In the genomic region with DNA sequence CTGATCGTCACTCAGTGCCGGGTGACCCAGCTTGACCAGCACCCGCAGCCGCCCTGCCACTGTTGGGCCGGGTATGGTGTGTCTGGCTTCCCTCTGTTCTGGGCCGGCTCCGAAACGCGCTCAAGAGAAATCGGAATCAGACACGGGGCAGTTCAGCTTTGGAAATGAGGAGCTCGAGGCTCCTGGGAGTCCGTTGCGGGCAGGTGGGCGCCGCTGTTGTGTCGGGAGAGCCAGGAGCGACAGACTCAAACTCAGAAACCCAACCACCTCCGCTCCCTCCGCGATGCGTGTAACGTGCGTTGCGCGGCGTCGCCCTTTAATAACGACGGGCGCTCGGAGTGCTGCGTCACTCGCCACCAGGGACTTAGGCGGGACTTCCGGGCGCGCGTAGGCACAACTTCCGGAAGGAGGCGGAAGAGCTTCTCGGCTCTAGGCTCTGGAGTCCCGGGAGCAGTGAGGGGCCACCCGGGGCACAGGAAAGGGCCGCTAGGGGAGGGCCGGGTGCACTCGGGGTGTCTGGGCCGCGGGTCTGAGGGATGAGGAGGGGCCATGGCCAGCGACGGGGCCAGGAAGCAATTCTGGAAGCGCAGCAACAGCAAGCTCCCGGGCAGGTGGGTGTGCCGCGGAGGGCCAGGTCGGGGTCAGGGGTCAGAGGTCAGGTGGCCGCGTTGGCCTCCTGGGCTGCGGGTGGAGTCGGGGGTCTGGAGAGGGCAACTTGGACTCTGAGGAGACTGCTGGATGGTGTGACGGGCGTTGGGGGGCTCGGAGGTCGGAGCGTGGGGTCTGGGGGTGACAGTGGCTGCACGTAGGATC, we compare ENCODE assay signal across 1 cellular context.
A peak's percentile ranks its signal among the peaks of the same experiment; 100 is the strongest.
TF ChIP-seq lines count a peak whose summit lies in the region.

A gene with protein sequence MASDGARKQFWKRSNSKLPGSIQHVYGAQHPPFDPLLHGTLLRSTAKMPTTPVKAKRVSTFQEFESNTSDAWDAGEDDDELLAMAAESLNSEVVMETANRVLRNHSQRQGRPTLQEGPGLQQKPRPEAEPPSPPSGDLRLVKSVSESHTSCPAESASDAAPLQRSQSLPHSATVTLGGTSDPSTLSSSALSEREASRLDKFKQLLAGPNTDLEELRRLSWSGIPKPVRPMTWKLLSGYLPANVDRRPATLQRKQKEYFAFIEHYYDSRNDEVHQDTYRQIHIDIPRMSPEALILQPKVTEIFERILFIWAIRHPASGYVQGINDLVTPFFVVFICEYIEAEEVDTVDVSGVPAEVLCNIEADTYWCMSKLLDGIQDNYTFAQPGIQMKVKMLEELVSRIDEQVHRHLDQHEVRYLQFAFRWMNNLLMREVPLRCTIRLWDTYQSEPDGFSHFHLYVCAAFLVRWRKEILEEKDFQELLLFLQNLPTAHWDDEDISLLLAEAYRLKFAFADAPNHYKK (plus strand): TSS at position 413 of the 813 bp plus-strand sequence. CDS start 137 bp downstream, at position 550.

TF ChIP-seq in HepG2, 621 proteins besides CTCF, POLR2A, EP300 and RAD21 (continued from another document and continues in another):
- TF ChIP-seq, protein P1, sequence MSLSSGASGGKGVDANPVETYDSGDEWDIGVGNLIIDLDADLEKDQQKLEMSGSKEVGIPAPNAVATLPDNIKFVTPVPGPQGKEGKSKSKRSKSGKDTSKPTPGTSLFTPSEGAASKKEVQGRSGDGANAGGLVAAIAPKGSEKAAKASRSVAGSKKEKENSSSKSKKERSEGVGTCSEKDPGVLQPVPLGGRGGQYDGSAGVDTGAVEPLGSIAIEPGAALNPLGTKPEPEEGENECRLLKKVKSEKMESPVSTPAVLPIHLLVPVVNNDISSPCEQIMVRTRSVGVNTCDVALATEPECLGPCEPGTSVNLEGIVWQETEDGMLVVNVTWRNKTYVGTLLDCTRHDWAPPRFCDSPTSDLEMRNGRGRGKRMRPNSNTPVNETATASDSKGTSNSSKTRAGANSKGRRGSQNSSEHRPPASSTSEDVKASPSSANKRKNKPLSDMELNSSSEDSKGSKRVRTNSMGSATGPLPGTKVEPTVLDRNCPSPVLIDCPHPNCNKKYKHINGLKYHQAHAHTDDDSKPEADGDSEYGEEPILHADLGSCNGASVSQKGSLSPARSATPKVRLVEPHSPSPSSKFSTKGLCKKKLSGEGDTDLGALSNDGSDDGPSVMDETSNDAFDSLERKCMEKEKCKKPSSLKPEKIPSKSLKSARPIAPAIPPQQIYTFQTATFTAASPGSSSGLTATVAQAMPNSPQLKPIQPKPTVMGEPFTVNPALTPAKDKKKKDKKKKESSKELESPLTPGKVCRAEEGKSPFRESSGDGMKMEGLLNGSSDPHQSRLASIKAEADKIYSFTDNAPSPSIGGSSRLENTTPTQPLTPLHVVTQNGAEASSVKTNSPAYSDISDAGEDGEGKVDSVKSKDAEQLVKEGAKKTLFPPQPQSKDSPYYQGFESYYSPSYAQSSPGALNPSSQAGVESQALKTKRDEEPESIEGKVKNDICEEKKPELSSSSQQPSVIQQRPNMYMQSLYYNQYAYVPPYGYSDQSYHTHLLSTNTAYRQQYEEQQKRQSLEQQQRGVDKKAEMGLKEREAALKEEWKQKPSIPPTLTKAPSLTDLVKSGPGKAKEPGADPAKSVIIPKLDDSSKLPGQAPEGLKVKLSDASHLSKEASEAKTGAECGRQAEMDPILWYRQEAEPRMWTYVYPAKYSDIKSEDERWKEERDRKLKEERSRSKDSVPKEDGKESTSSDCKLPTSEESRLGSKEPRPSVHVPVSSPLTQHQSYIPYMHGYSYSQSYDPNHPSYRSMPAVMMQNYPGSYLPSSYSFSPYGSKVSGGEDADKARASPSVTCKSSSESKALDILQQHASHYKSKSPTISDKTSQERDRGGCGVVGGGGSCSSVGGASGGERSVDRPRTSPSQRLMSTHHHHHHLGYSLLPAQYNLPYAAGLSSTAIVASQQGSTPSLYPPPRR (CRISPR knock-in tag; IDR thresholded peaks at IDR 0.05; ENCODE audit: borderline replicate concordance): no peak; the same call in 1 of the 2 replicates
- TF ChIP-seq ZNF546 (CRISPR knock-in tag; conservative IDR thresholded peaks at IDR 0.05) (peak; percentile 78; the same call in 1 of the 2 replicates), CBX1 (IDR thresholded peaks at IDR 0.05; ENCODE audit: low read depth) (peak; percentile 92), PAF1 (CRISPR knock-in tag; IDR thresholded peaks at IDR 0.05) (no peak), RBAK (CRISPR knock-in tag; IDR thresholded peaks at IDR 0.05) (no peak), ZNF644 (CRISPR knock-in tag; IDR thresholded peaks at IDR 0.05; ENCODE audit: low read depth) (no peak), ZNF460 (CRISPR knock-in tag; IDR thresholded peaks at IDR 0.05; ENCODE audit: borderline replicate concordance) (no peak; the same call in 1 of the 2 replicates), RXRA (CRISPR knock-in tag; IDR thresholded peaks at IDR 0.05) (no peak; the same call in none of the 2 replicates), ZNF619 (CRISPR knock-in tag; IDR thresholded peaks at IDR 0.05) (no peak), XBP1 (CRISPR knock-in tag; IDR thresholded peaks at IDR 0.05) (0 out of 2 replicates have a peak, but pooled peaks have one; percentile 2), ZNF720 (CRISPR knock-in tag; IDR thresholded peaks at IDR 0.05) (peak; percentile 64; the same call in 1 of the 2 replicates), JARID2 (CRISPR knock-in tag; IDR thresholded peaks at IDR 0.05; ENCODE audit: insufficient replicate concordance) (peak; percentile 54), GATAD2A (CRISPR knock-in tag; IDR thresholded peaks at IDR 0.05) (peak; percentile 72), SPEN (CRISPR knock-in tag; IDR thresholded peaks at IDR 0.05; ENCODE audit: low read depth) (peak; percentile 92), ZFP36L1 (CRISPR knock-in tag; IDR thresholded peaks at IDR 0.05) (no peak; the same call in 1 of the 2 replicates), HMG20A (CRISPR knock-in tag; IDR thresholded peaks at IDR 0.05; ENCODE audit: borderline replicate concordance) (no peak; the same call in 1 of the 2 replicates), NCOR1 (IDR thresholded peaks at IDR 0.05; ENCODE audit: borderline replicate concordance, low read length) (peak; percentile 48; the same call in 1 of the 2 replicates), ZC3H13 (CRISPR knock-in tag; IDR thresholded peaks at IDR 0.05) (peak; percentile 78), PAWR (CRISPR knock-in tag; IDR thresholded peaks at IDR 0.05; ENCODE audit: borderline replicate concordance) (no peak), ARNTL (CRISPR knock-in tag; IDR thresholded peaks at IDR 0.05) (peak; percentile 65; the same call in 1 of the 2 replicates), ATF7-NPFF (CRISPR knock-in tag; IDR thresholded peaks at IDR 0.05; ENCODE audit: low read depth) (peak; percentile 70), ZNF234 (CRISPR knock-in tag; conservative IDR thresholded peaks at IDR 0.05) (no peak), ZNF33A (CRISPR knock-in tag; IDR thresholded peaks at IDR 0.05; ENCODE audit: borderline replicate concordance) (no peak), ZNF841 (CRISPR knock-in tag; IDR thresholded peaks at IDR 0.05; ENCODE audit: borderline replicate concordance) (no peak), ZZZ3 (CRISPR knock-in tag; IDR thresholded peaks at IDR 0.05; ENCODE audit: borderline replicate concordance) (peak; percentile 66; the same call in 1 of the 2 replicates), KMT2A (CRISPR knock-in tag; IDR thresholded peaks at IDR 0.05) (peak; percentile 94), ZNF782 (CRISPR knock-in tag; IDR thresholded peaks at IDR 0.05; ENCODE audit: borderline replicate concordance) (0 out of 2 replicates have a peak, but pooled peaks have one; percentile 28), ATF1 (CRISPR knock-in tag; IDR thresholded peaks at IDR 0.05) (peak; percentile 98)
- TF ChIP-seq, protein P2, sequence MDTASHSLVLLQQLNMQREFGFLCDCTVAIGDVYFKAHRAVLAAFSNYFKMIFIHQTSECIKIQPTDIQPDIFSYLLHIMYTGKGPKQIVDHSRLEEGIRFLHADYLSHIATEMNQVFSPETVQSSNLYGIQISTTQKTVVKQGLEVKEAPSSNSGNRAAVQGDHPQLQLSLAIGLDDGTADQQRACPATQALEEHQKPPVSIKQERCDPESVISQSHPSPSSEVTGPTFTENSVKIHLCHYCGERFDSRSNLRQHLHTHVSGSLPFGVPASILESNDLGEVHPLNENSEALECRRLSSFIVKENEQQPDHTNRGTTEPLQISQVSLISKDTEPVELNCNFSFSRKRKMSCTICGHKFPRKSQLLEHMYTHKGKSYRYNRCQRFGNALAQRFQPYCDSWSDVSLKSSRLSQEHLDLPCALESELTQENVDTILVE (CRISPR knock-in tag; IDR thresholded peaks at IDR 0.05): peak; percentile 83
- TF ChIP-seq, protein P3, sequence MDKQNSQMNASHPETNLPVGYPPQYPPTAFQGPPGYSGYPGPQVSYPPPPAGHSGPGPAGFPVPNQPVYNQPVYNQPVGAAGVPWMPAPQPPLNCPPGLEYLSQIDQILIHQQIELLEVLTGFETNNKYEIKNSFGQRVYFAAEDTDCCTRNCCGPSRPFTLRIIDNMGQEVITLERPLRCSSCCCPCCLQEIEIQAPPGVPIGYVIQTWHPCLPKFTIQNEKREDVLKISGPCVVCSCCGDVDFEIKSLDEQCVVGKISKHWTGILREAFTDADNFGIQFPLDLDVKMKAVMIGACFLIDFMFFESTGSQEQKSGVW (CRISPR knock-in tag; IDR thresholded peaks at IDR 0.05; ENCODE audit: borderline replicate concordance): no peak
- TF ChIP-seq, protein P4, sequence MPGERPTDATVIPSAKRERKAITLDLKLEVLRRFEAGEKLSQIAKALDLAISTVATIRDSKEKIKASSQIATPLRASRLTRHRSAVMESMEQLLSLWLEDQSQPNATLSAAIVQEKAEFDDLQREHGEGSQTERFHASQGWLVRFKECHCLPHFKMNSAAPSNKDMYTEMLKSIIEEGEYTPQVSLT (CRISPR knock-in tag; IDR thresholded peaks at IDR 0.05; ENCODE audit: borderline replicate concordance, low read depth): no peak
- TF ChIP-seq, protein P5, sequence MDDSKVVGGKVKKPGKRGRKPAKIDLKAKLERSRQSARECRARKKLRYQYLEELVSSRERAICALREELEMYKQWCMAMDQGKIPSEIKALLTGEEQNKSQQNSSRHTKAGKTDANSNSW (CRISPR knock-in tag; IDR thresholded peaks at IDR 0.05; ENCODE audit: borderline replicate concordance): no peak; the same call in 1 of the 2 replicates
- TF ChIP-seq, protein P6, sequence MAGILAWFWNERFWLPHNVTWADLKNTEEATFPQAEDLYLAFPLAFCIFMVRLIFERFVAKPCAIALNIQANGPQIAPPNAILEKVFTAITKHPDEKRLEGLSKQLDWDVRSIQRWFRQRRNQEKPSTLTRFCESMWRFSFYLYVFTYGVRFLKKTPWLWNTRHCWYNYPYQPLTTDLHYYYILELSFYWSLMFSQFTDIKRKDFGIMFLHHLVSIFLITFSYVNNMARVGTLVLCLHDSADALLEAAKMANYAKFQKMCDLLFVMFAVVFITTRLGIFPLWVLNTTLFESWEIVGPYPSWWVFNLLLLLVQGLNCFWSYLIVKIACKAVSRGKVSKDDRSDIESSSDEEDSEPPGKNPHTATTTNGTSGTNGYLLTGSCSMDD (CRISPR knock-in tag; IDR thresholded peaks at IDR 0.05): no peak
- TF ChIP-seq, protein P7, sequence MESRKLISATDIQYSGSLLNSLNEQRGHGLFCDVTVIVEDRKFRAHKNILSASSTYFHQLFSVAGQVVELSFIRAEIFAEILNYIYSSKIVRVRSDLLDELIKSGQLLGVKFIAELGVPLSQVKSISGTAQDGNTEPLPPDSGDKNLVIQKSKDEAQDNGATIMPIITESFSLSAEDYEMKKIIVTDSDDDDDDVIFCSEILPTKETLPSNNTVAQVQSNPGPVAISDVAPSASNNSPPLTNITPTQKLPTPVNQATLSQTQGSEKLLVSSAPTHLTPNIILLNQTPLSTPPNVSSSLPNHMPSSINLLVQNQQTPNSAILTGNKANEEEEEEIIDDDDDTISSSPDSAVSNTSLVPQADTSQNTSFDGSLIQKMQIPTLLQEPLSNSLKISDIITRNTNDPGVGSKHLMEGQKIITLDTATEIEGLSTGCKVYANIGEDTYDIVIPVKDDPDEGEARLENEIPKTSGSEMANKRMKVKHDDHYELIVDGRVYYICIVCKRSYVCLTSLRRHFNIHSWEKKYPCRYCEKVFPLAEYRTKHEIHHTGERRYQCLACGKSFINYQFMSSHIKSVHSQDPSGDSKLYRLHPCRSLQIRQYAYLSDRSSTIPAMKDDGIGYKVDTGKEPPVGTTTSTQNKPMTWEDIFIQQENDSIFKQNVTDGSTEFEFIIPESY (CRISPR knock-in tag; IDR thresholded peaks at IDR 0.05): peak; percentile 57; the same call in 1 of the 2 replicates
- TF ChIP-seq, protein P8, sequence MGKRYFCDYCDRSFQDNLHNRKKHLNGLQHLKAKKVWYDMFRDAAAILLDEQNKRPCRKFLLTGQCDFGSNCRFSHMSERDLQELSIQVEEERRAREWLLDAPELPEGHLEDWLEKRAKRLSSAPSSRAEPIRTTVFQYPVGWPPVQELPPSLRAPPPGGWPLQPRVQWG (CRISPR knock-in tag; IDR thresholded peaks at IDR 0.05; ENCODE audit: borderline replicate concordance, low read depth): no peak; the same call in 1 of the 2 replicates
- TF ChIP-seq, protein P9, sequence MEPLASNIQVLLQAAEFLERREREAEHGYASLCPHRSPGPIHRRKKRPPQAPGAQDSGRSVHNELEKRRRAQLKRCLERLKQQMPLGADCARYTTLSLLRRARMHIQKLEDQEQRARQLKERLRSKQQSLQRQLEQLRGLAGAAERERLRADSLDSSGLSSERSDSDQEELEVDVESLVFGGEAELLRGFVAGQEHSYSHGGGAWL (CRISPR knock-in tag; IDR thresholded peaks at IDR 0.05): peak; percentile 83
- TF ChIP-seq, protein P10, sequence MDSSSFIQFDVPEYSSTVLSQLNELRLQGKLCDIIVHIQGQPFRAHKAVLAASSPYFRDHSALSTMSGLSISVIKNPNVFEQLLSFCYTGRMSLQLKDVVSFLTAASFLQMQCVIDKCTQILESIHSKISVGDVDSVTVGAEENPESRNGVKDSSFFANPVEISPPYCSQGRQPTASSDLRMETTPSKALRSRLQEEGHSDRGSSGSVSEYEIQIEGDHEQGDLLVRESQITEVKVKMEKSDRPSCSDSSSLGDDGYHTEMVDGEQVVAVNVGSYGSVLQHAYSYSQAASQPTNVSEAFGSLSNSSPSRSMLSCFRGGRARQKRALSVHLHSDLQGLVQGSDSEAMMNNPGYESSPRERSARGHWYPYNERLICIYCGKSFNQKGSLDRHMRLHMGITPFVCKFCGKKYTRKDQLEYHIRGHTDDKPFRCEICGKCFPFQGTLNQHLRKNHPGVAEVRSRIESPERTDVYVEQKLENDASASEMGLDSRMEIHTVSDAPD (CRISPR knock-in tag; IDR thresholded peaks at IDR 0.05): no peak
- TF ChIP-seq, protein P11, sequence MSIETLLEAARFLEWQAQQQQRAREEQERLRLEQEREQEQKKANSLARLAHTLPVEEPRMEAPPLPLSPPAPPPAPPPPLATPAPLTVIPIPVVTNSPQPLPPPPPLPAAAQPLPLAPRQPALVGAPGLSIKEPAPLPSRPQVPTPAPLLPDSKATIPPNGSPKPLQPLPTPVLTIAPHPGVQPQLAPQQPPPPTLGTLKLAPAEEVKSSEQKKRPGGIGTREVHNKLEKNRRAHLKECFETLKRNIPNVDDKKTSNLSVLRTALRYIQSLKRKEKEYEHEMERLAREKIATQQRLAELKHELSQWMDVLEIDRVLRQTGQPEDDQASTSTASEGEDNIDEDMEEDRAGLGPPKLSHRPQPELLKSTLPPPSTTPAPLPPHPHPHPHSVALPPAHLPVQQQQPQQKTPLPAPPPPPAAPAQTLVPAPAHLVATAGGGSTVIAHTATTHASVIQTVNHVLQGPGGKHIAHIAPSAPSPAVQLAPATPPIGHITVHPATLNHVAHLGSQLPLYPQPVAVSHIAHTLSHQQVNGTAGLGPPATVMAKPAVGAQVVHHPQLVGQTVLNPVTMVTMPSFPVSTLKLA (IDR thresholded peaks at IDR 0.05): peak; percentile 37
